In the genomic region with DNA sequence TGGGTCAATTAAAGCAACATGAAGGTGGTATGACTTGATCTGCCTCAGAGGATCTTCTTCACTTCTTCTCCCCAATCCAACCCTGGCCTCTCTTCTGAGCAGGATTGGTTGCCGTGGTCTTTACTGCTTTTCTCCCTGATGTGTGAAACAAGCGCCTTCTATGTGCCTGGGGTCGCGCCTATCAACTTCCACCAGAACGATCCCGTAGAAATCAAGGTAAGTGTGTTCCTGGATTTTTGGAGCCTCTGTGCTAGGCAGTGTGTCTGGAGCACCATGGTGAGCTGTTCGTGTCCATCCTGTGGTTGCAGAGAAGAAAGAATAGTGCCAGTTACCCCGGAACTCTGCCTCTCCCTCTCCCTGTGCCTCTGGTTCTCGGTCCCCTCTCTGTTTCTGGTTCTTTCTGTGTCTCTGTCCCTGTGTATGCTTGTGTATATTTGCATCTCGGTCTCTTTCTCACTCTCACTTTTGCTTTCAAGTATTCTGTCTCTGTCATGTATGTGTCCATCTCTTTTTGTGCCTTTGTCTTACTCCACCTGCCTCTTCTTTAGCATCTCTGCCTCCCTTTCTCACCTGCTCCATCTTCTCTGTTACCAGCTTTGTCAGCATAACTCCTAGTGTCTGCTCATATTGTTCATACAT, we compare ENCODE assay signal across 1 cellular context.
A peak's percentile ranks its signal among the peaks of the same experiment; 100 is the strongest.
TF ChIP-seq lines count a peak whose summit lies in the region.

No MANE protein-coding gene starts in this region.

TF ChIP-seq in GM12878, 131 proteins besides CTCF, POLR2A, EP300 and RAD21 (continued from another document):
- TF ChIP-seq, protein P1, sequence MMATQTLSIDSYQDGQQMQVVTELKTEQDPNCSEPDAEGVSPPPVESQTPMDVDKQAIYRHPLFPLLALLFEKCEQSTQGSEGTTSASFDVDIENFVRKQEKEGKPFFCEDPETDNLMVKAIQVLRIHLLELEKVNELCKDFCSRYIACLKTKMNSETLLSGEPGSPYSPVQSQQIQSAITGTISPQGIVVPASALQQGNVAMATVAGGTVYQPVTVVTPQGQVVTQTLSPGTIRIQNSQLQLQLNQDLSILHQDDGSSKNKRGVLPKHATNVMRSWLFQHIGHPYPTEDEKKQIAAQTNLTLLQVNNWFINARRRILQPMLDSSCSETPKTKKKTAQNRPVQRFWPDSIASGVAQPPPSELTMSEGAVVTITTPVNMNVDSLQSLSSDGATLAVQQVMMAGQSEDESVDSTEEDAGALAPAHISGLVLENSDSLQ (IDR thresholded peaks at IDR 0.05) = peak; percentile 86
- TF ChIP-seq SIX5 (IDR thresholded peaks at IDR 0.05; ENCODE audit: low read depth, low read length, severe bottlenecking) (no peak), EZH2 (IDR thresholded peaks at IDR 0.05; ENCODE audit: borderline replicate concordance, control insufficient read depth, low read depth, low read length) (no peak), SUZ12 (IDR thresholded peaks at IDR 0.05; ENCODE audit: unreplicated experiment) (no peak), NBN (IDR thresholded peaks at IDR 0.05) (0 out of 2 replicates have a peak, but pooled peaks have one; percentile 31), FOXK2 (IDR thresholded peaks at IDR 0.05) (peak; percentile 76), PAX5 (IDR thresholded peaks at IDR 0.05; ENCODE audit: borderline replicate concordance, low read depth, low read length) (no peak), NR2F1 (conservative IDR thresholded peaks at IDR 0.05) (no peak), EGR1 (IDR thresholded peaks at IDR 0.05; ENCODE audit: borderline replicate concordance in 1 of 2, low read depth in 2 of 2, low read length in 2 of 2) (no peak), TAF1 (IDR thresholded peaks at IDR 0.05; ENCODE audit: borderline replicate concordance, low read depth, low read length) (no peak)
- TF ChIP-seq, protein P2, sequence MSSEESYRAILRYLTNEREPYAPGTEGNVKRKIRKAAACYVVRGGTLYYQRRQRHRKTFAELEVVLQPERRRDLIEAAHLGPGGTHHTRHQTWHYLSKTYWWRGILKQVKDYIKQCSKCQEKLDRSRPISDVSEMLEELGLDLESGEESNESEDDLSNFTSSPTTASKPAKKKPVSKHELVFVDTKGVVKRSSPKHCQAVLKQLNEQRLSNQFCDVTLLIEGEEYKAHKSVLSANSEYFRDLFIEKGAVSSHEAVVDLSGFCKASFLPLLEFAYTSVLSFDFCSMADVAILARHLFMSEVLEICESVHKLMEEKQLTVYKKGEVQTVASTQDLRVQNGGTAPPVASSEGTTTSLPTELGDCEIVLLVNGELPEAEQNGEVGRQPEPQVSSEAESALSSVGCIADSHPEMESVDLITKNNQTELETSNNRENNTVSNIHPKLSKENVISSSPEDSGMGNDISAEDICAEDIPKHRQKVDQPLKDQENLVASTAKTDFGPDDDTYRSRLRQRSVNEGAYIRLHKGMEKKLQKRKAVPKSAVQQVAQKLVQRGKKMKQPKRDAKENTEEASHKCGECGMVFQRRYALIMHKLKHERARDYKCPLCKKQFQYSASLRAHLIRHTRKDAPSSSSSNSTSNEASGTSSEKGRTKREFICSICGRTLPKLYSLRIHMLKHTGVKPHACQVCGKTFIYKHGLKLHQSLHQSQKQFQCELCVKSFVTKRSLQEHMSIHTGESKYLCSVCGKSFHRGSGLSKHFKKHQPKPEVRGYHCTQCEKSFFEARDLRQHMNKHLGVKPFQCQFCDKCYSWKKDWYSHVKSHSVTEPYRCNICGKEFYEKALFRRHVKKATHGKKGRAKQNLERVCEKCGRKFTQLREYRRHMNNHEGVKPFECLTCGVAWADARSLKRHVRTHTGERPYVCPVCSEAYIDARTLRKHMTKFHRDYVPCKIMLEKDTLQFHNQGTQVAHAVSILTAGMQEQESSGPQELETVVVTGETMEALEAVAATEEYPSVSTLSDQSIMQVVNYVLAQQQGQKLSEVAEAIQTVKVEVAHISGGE (CRISPR knock-in tag; IDR thresholded peaks at IDR 0.05) = peak; percentile 26; the same call in 1 of the 2 replicates
TF ChIP-seq in GM12878: peak in this region for 14.
